Comparison of ENCODE assay signal across 26 cellular contexts in genomic region chr14:73069585-73069984, GRCh38.
"Had no signal": no experiment of that assay in that cellular context is flagged by ENCODE, and none has a peak within 500 bp of the region (broad histone marks: within the 10 kb centered on the region; RNA-seq: fewer than 3 reads in every experiment).

No MANE protein-coding gene starts in this region.

- H3K4me3 ChIP-seq: esophagus squamous epithelium, gastrocnemius medialis, heart right ventricle, left lung, lower lobe of right lung, mucosa of descending colon had no signal

- FAIRE-seq: colon, endometrium, islet of Langerhans, keratinocyte had no signal

- H3K9me3 ChIP-seq: esophagus squamous epithelium, gastrocnemius medialis, heart right ventricle, left lung, lower lobe of right lung, mucosa of descending colon had no signal

- ATAC-seq: effector memory CD8-positive, alpha-beta T cell; esophagus mucosa; gastrocnemius medialis; heart right ventricle; left cardiac atrium; left lung; lower lobe of right lung; mucosa of descending colon had no signal

- H3K27me3 ChIP-seq: esophagus squamous epithelium, gastrocnemius medialis, heart right ventricle, left lung had no signal

- H3K27ac ChIP-seq: epithelial cell of prostate, esophagus squamous epithelium, gastrocnemius medialis, heart right ventricle, left lung, lower lobe of right lung had no signal

- H3K4me1 ChIP-seq: lower lobe of right lung had no signal

- DNase-seq: cortex of kidney; effector CD8-positive, alpha-beta T cell; effector memory CD8-positive, alpha-beta T cell; endodermal cell; erythroblast; esophagus squamous epithelium; foreskin fibroblast; foreskin melanocyte; gastrocnemius medialis; glutamatergic neuron; head of caudate nucleus; heart right ventricle; hippocampal formation; left cardiac atrium; left lung; left ventricle myocardium superior; lower lobe of right lung; mesenchymal stem cell; mucosa of descending colon; naive B cell had no signal
